ENCODE assay signal across 2 cellular contexts in the genomic region with DNA sequence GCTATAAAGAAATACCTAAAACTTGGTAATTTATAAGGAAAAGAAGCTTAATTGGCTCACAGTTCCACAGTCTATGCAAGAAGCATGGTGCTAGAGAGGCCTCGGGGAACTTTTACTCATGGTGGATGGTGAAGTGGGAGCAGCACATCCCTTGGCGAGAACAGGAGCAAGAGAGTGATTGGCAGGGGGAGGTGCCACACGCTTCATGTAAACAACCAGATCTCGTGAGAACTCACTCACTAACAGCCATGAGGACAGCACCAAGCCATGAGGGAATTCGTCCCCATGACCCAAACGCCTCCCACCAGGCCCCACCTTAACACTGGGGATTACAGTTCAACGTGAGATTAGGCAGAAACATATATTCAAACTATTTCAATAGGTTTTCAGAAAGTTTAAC.
TF ChIP-seq lines count a peak whose summit lies in the region.

No MANE protein-coding gene starts in this region.

TF ChIP-seq in GM23338, 12 proteins besides CTCF, POLR2A, EP300 and RAD21 (continues in another document):
- TF ChIP-seq STAT1 (IDR thresholded peaks at IDR 0.05; ENCODE audit: unreplicated experiment) (no peak), POLR2AphosphoS5 (IDR thresholded peaks at IDR 0.05; ENCODE audit: low read depth) (no peak), ETS1 (IDR thresholded peaks at IDR 0.05) (no peak), REST (IDR thresholded peaks at IDR 0.05; ENCODE audit: unreplicated experiment) (no peak), JUNB (IDR thresholded peaks at IDR 0.05; ENCODE audit: unreplicated experiment) (no peak), EZH2phosphoT487 (IDR thresholded peaks at IDR 0.05; ENCODE audit: unreplicated experiment) (no peak), CREB1 (CRISPR knock-in tag; IDR thresholded peaks at IDR 0.05; ENCODE audit: low read depth) (no peak), ZNF462 (CRISPR knock-in tag; IDR thresholded peaks at IDR 0.05) (no peak), EZH2 (IDR thresholded peaks at IDR 0.05; ENCODE audit: low read depth, unreplicated experiment) (no peak), NANOG (IDR thresholded peaks at IDR 0.05; ENCODE audit: borderline replicate concordance) (no peak)

TF ChIP-seq in K562, 482 proteins besides CTCF, POLR2A, EP300 and RAD21:
- no peak for TF ChIP-seq NCOR1 (IDR thresholded peaks at IDR 0.05)
- TF ChIP-seq TSHZ1 (CRISPR knock-in tag; IDR thresholded peaks at IDR 0.05): no peak
- TF ChIP-seq CHD2 (IDR thresholded peaks at IDR 0.05; ENCODE audit: low read depth, low read length): peak; percentile 73; the same call in 1 of the 2 replicates
- TF ChIP-seq PKNOX1 (IDR thresholded peaks at IDR 0.05): peak; percentile 82
